8 cellular contexts compared by ENCODE assay signal in genomic region chr19:18191640-18192062, GRCh38. TPM values are rescaled to one million over a fixed set of nuclear protein-coding genes. Genes with fewer than 3 reads are reported as not detected.
A peak's percentile ranks its signal among the peaks of the same experiment; 100 is the strongest.
DNase-seq lines count a peak whose midpoint lies in the region; ATAC-seq, FAIRE-seq and TF ChIP-seq lines count a peak whose summit lies in the region.

No MANE protein-coding gene starts in this region.

- peaks cover 7% of the 10 kb centered on the region for H3K27me3 Mint-ChIP-seq in brain
- no peaks in the 10 kb centered on the region for H3K27me3 Mint-ChIP-seq in mesothelial cell of epicardium (ENCODE audit: low read depth)

- no peak for TF ChIP-seq POLR2A in uterus (IDR thresholded peaks at IDR 0.05)

- TF ChIP-seq CTCF in left ventricle myocardium inferior (IDR thresholded peaks at IDR 0.05; ENCODE audit: borderline replicate concordance), result no peak
- no peak for TF ChIP-seq CTCF in brain (conservative IDR thresholded peaks at IDR 0.05)
- no peak for TF ChIP-seq CTCF in mesothelial cell of epicardium (IDR thresholded peaks at IDR 0.05; ENCODE audit: unreplicated experiment)
- TF ChIP-seq CTCF in uterus (IDR thresholded peaks at IDR 0.05), result no peak

- FAIRE-seq in HTR-8/SVneo (lab: Jason Lieb, UNC), result no peak

- H3K4me1 ChIP-seq in left ventricle myocardium inferior, result peaks cover 29% of the 10 kb centered on the region
- H3K4me1 ChIP-seq in uterus, result peaks cover 0 to 12% of the 10 kb centered on the region in 2 donors

- peak overlapping the region; percentile 93 to 98 (median 97) for H3K27ac Mint-ChIP-seq in brain
- peak overlapping the region; percentile 95 for H3K27ac Mint-ChIP-seq in mesothelial cell of epicardium

- intact Hi-C loops in left ventricle myocardium inferior (cut with micrococcal nuclease) (no loop called here), cardiac septum (cut with DNase I) (no loop called here), uterus (cut with DNase I; ENCODE audit: low total_unique reads) (no loop called here)

- no peak for DNase-seq in left ventricle myocardium inferior
- no peak for DNase-seq in cardiac septum (ENCODE audit: low spot score)
- DNase-seq in mesothelial cell of epicardium (ENCODE audit: low spot score in 2 of 2, unreplicated experiment in 2 of 2), result no peak
- DNase-seq in uterus, result no peak
- DNase-seq in HTR-8/SVneo (ENCODE audit: insufficient read length, low spot score), result no peak
- DNase-seq in DMS53 (lab: John Stamatoyannopoulos, UW), result no peak

- H3K36me3 Mint-ChIP-seq in brain, result no peaks in the 10 kb centered on the region
- no peaks in the 10 kb centered on the region for H3K36me3 Mint-ChIP-seq in mesothelial cell of epicardium

- H3K4me3 Mint-ChIP-seq in brain, result peak overlapping the region in 4 of 5 experiments; percentile 86 to 92 (median 90)
- peak overlapping the region; percentile 82 for H3K4me3 Mint-ChIP-seq in mesothelial cell of epicardium

- peaks cover 27% of the 10 kb centered on the region for H3K4me1 Mint-ChIP-seq in brain
- peaks cover 17% of the 10 kb centered on the region for H3K4me1 Mint-ChIP-seq in mesothelial cell of epicardium

- H3K27ac ChIP-seq in left ventricle myocardium inferior (replicated peaks) (peak overlapping the region; percentile 97), uterus (peak overlapping the region; percentile 97 to 99)

- no peak for ATAC-seq in HG03469 (IDR thresholded peaks at IDR 0.05; ENCODE audit: unreplicated experiment)

- peaks cover 0 to 4% (median 0%) of the 10 kb centered on the region in 5 experiments for H3K9me3 Mint-ChIP-seq in brain
- no peaks in the 10 kb centered on the region for H3K9me3 Mint-ChIP-seq in mesothelial cell of epicardium

- H3K4me3 ChIP-seq in left ventricle myocardium inferior (peak overlapping the region; percentile 77), uterus (peak overlapping the region; percentile 53 to 68)

- no peaks in the 10 kb centered on the region for H3K9me3 ChIP-seq in left ventricle myocardium inferior (replicated peaks)
- no peaks in the 10 kb centered on the region for H3K9me3 ChIP-seq in uterus

- no peaks in the 10 kb centered on the region for H3K27me3 ChIP-seq in left ventricle myocardium inferior (ENCODE audit: low read depth)
- H3K27me3 ChIP-seq in uterus, result no peaks in the 10 kb centered on the region

- H3K36me3 ChIP-seq in left ventricle myocardium inferior (peaks cover 16% of the 10 kb centered on the region), uterus (no peaks in the 10 kb centered on the region)

RNA-seq across cellular contexts. Expression of gene MPV17L2, which starts 1.4 kb away (rescaled TPM):
- total RNA-seq in left ventricle myocardium inferior (12.5 TPM), cardiac septum (14.6 TPM), mesothelial cell of epicardium (7.7 to 9.5 TPM (median 8.2 TPM) in 3 replicates), uterus (10 to 100 TPM in 3 of 4 donors, 1 to 10 TPM in 1; 5.2 to 19.7 (median 11.1) TPM)
- 19.0 TPM for polyA plus RNA-seq in brain (ENCODE audit: insufficient read depth, low read depth, low replicate concordance)

RNA-seq across cellular contexts. Expression of gene RAB3A, which starts 12.2 kb away (rescaled TPM):
- total RNA-seq in left ventricle myocardium inferior (37.4 TPM), cardiac septum (21.7 TPM), mesothelial cell of epicardium (5.9 to 6.7 TPM (median 6.4 TPM) in 3 replicates), uterus (1 to 10 TPM in 1 of 4 donors, under 1 TPM in 2, not detected in 1; 0.69 to 3.8 (median 0.77) TPM)
- polyA plus RNA-seq in brain (ENCODE audit: insufficient read depth, low read depth, low replicate concordance), result 184 TPM

RNA-seq across cellular contexts. Expression of gene IFI30, which starts 18.0 kb away (rescaled TPM):
- total RNA-seq in left ventricle myocardium inferior (23.3 TPM), cardiac septum (14.6 TPM), mesothelial cell of epicardium (0.32 to 2.0 TPM (median 0.36 TPM) in 3 replicates), uterus (10 to 100 TPM in 2 of 4 donors, 1 to 10 TPM in 2; 4.1 to 17.4 (median 11.4) TPM)
- 55.7 TPM for polyA plus RNA-seq in brain (ENCODE audit: insufficient read depth, low read depth, low replicate concordance)

RNA-seq across cellular contexts. Expression of gene PDE4C, which starts 34.6 kb away (rescaled TPM):
- total RNA-seq in left ventricle myocardium inferior, result 2.4 TPM
- total RNA-seq in cardiac septum, result 1.3 TPM
- 0.25 TPM for polyA plus RNA-seq in brain (ENCODE audit: insufficient read depth, low read depth, low replicate concordance)
- total RNA-seq in mesothelial cell of epicardium, result 0.70 to 1.4 TPM (median 0.93 TPM) in 3 replicates
- total RNA-seq in uterus, result 1 to 10 TPM in 2 of 4 donors, not detected in 2; 1.7 to 3.3 TPM

RNA-seq across cellular contexts. Expression of gene PIK3R2, which starts 38.7 kb away (rescaled TPM):
- total RNA-seq in left ventricle myocardium inferior (28.0 TPM), cardiac septum (28.3 TPM), mesothelial cell of epicardium (90.4 to 95.5 TPM (median 94.7 TPM) in 3 replicates), uterus (10 to 100 TPM; 17.2 to 39.4 (median 29.7) TPM)
- polyA plus RNA-seq in brain (ENCODE audit: insufficient read depth, low read depth, low replicate concordance), result 30.0 TPM
